ENCODE assay signal across 8 cellular contexts in genomic region chr1:11059990-11060948, GRCh38. TPM values are rescaled to one million over a fixed set of nuclear protein-coding genes. Genes with fewer than 3 reads are reported as not detected.
DNase-seq lines count a peak whose midpoint lies in the region; ATAC-seq and TF ChIP-seq lines count a peak whose summit lies in the region.

TSS of gene SRM (minus strand) at chr1:11060018. CDS start at chr1:11059943, 75 bp downstream.

- ATAC-seq in GM21723 (IDR thresholded peaks at IDR 0.05; ENCODE audit: unreplicated experiment), result peak; percentile 85
- ATAC-seq in activated T-cell treated with anti-CD3 and anti-CD28 coated beads, Interleukin-2, amount 50 U/mL, for 72 hours (replicated peaks in 1 of 2), result peak; percentile 94 to 95

- H3K4me3 Mint-ChIP-seq in activated T-cell treated with anti-CD3 and anti-CD28 coated beads, Interleukin-2, amount 50 U/mL, for 72 hours, result peak within 1 kb of the TSS; percentile 98

- H3K4me3 ChIP-seq in Peyer's patch, result peak within 1 kb of the TSS; percentile 92 to 99 (median 96)
- peak within 1 kb of the TSS; percentile 96 to 99 (median 98) for H3K4me3 ChIP-seq in esophagus muscularis mucosa

- no peaks in the 10 kb centered on the region for H3K27me3 ChIP-seq in Peyer's patch
- H3K27me3 ChIP-seq in esophagus muscularis mucosa, result no peaks in the 10 kb centered on the region

- peaks cover 6 to 18% of the 10 kb centered on the region in 2 donors for H3K36me3 Mint-ChIP-seq in activated T-cell treated with anti-CD3 and anti-CD28 coated beads, Interleukin-2, amount 50 U/mL, for 72 hours (ENCODE audit: insufficient read depth in 2 of 2)

- H3K9me3 ChIP-seq in Peyer's patch, result no peaks in the 10 kb centered on the region
- H3K9me3 ChIP-seq in esophagus muscularis mucosa, result no peaks in the 10 kb centered on the region

- peak within 1 kb of the TSS; percentile 62 to 86 (median 70) for H3K27ac ChIP-seq in Peyer's patch
- peak within 1 kb of the TSS; percentile 75 to 88 (median 79) for H3K27ac ChIP-seq in esophagus muscularis mucosa (replicated peaks in 1 of 4)

- intact Hi-C loops in esophagus muscularis mucosa (cut with DNase I), result no loop called here

- H3K36me3 ChIP-seq in Peyer's patch (peaks cover 0 to 27% (median 0%) of the 10 kb centered on the region in 3 donors), esophagus muscularis mucosa (peaks cover 10 to 48% (median 37%) of the 10 kb centered on the region in 4 donors)

- TF ChIP-seq CTCF in Peyer's patch (IDR thresholded peaks at IDR 0.05), result peak; percentile 51 to 88 (median 70)
- TF ChIP-seq CTCF in esophagus muscularis mucosa (IDR thresholded peaks at IDR 0.05), result peak; percentile 33 to 78 (median 56)

- WGBS in esophagus muscularis mucosa, result 1% methylated on average over 15 of the region's 81 CpGs

- TF ChIP-seq EP300 in esophagus muscularis mucosa (IDR thresholded peaks at IDR 0.05), result no peak

- H3K27ac Mint-ChIP-seq in activated T-cell treated with anti-CD3 and anti-CD28 coated beads, Interleukin-2, amount 50 U/mL, for 72 hours, result peak within 1 kb of the TSS; percentile 91

- H3K27me3 Mint-ChIP-seq in activated T-cell treated with anti-CD3 and anti-CD28 coated beads, Interleukin-2, amount 50 U/mL, for 72 hours (ENCODE audit: low read depth), result no peaks in the 10 kb centered on the region

- DNase-seq in DMS53 treated with DMSO at 0.1 percent for 48 hours (lab: John Stamatoyannopoulos, UW; ENCODE audit: unreplicated experiment), result peak; percentile 86
- peak; percentile 79 for DNase-seq in KG1 (lab: John Stamatoyannopoulos, UW)
- DNase-seq in Peyer's patch, result peak; percentile 88 to 96 (median 95)
- peak; percentile 93 to 96 for DNase-seq in activated T-cell treated with anti-CD3 and anti-CD28 coated beads, Interleukin-2, amount 50 U/mL, for 72 hours
- DNase-seq in esophagus muscularis mucosa (ENCODE audit: extremely low spot score), result peak; percentile 94
- DNase-seq in myocyte (ENCODE audit: low read depth), result peak; percentile 91
- DNase-seq in stimulated activated CD8-positive, alpha-beta memory T cell treated with anti-CD3 and anti-CD28 coated beads, Interleukin-7, amount 100 ng/mL, for 4 hours (ENCODE audit: low read depth in 2 of 2), result peak; percentile 70 to 91

- H3K4me1 ChIP-seq in Peyer's patch (peaks cover 3 to 17% (median 13%) of the 10 kb centered on the region in 4 donors), esophagus muscularis mucosa (peaks cover 18 to 32% (median 27%) of the 10 kb centered on the region in 4 donors)

- H3K4me1 Mint-ChIP-seq in activated T-cell treated with anti-CD3 and anti-CD28 coated beads, Interleukin-2, amount 50 U/mL, for 72 hours (ENCODE audit: low read depth), result peaks cover 61% of the 10 kb centered on the region

- TF ChIP-seq POLR2A in Peyer's patch (IDR thresholded peaks at IDR 0.05), result peak in 1 of 2 donors; percentile 53
- TF ChIP-seq POLR2A in esophagus muscularis mucosa (IDR thresholded peaks at IDR 0.05; ENCODE audit: low read depth), result peak; percentile 44

- H3K9me3 Mint-ChIP-seq in activated T-cell treated with anti-CD3 and anti-CD28 coated beads, Interleukin-2, amount 50 U/mL, for 72 hours, result no peaks in the 10 kb centered on the region

RNA-seq across cellular contexts. Expression of gene SRM, which starts in this region (rescaled TPM):
- total RNA-seq in Peyer's patch (10 to 100 TPM in 3 of 4 donors, 1 to 10 TPM in 1; 9.3 to 38.6 (median 19.8) TPM), esophagus muscularis mucosa (10 to 100 TPM; 40.8 to 69.7 (median 48.8) TPM), myocyte (32.2 and 52.1 TPM in 2 replicates)
- total RNA-seq in activated T-cell treated with anti-CD3 and anti-CD28 coated beads, Interleukin-2, amount 50 U/mL, for 72 hours, result 10 to 100 TPM; 58.8 to 77.5 TPM
- 152 TPM for polyA plus RNA-seq in myocyte (2012)

Comparison
In these comparisons a context has a peak if more than half of its experiments do, and no peak if none do; other contexts are left out.
1. Peak in every context shown above with its lines: DNase-seq, ATAC-seq, H3K4me3 ChIP-seq and H3K27ac ChIP-seq.